ENCODE assay signal across 21 cellular contexts in the genomic region with DNA sequence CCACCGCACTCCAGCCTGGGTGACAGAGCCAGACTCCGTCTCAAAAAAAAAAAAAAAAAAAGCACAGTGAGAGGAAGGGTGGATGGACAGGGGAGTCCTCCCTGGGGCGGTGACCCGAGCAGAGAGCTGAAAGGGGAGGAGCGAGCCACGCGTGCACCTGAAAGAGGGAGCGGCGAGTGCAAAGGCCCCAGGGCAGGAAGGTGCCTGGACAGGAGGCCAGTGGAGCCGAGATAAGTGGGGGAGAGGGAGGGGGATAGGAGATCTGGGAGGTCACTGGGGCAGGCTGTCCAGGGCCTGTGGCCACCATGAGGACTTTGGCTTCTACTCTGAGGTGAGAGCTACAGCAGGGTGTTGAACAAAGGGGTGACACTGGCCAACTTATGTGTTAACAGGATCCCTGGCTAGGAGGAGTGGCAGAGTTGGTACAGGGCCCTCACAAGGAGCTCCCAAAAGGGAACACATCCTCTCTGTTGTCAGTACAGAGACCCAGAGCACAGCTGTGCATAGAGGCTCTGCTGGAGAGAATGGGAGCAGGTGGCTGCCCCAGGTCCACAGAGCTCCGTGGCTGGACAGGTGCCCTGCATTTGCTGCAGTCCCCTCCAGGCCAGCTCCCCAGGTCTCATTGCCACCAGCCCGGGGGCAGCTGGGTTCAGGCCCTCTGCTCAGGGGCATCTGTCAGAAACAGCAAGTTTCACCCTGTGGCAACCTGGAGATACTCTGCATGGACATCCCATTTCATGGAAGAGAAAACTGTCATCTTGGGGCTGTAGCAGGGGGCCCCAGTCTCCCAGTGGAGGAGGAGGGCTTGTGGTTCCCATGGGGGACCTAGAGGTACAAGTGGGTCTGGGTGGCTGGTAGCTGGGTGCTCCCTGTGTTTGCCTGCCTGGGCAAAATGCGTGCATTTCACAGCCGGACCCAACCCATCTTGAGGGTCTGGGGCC. TPM values are rescaled to one million over a fixed set of nuclear protein-coding genes. Genes with fewer than 3 reads are reported as not detected.
DNase-seq lines count a peak whose midpoint lies in the region; ATAC-seq and TF ChIP-seq lines count a peak whose summit lies in the region.
"Had no signal": no experiment of that assay in that cellular context is flagged by ENCODE, and none has a peak within 500 bp of the region (broad histone marks: within the 10 kb centered on the region; RNA-seq: fewer than 3 reads in every experiment).

No MANE protein-coding gene starts in this region.

- ATAC-seq in right cardiac atrium (peak in 1 of 2 donors; percentile 8), T-helper 17 cell (no peak)

- no peak overlapping the region for H2BK5ac ChIP-seq in trophoblast cell (ENCODE audit: low read depth, low read length, poor library complexity)

- H3K79me1 ChIP-seq in trophoblast cell (ENCODE audit: low read length) = no peaks in the 10 kb centered on the region

- no peak overlapping the region for H2BK120ac ChIP-seq in trophoblast cell (ENCODE audit: insufficient read depth, low read length, poor library complexity)

- H3K18ac ChIP-seq in trophoblast cell (ENCODE audit: low read length) = no peak overlapping the region

- H3K4me1 ChIP-seq in right cardiac atrium (ENCODE audit: control insufficient read depth, insufficient read depth, low read length) (peaks cover 15% of the 10 kb centered on the region), trophoblast cell (ENCODE audit: control insufficient read depth in 1 of 2, insufficient read depth in 2 of 2, low read length in 2 of 2) (peaks cover 4 to 5% of the 10 kb centered on the region in 2 experiments)
- H3K4me1 ChIP-seq: HAP-1 had no signal

- H4K12ac ChIP-seq in trophoblast cell (ENCODE audit: low read depth, low read length) = no peak overlapping the region

- no peak overlapping the region for H4K8ac ChIP-seq in trophoblast cell (ENCODE audit: low read depth, low read length)

- H3K9me3 ChIP-seq in right cardiac atrium (ENCODE audit: control insufficient read depth, low read length) (no peaks in the 10 kb centered on the region), trophoblast cell (ENCODE audit: insufficient read depth, low read depth, low read length) (no peaks in the 10 kb centered on the region), T-helper 17 cell (ENCODE audit: control insufficient read depth, low read length, poor library complexity, severe bottlenecking) (no peaks in the 10 kb centered on the region)
- H3K9me3 ChIP-seq: HAP-1 had no signal

- no peak overlapping the region for H3K4me3 Mint-ChIP-seq in T-helper 17 cell
- H3K4me3 Mint-ChIP-seq: CD4-positive, CD25-positive, alpha-beta regulatory T cell had no signal

- no peak overlapping the region for H3K4me2 ChIP-seq in trophoblast cell (ENCODE audit: low read length)
- H3K4me2 ChIP-seq: PC-9 had no signal

- H3K4ac ChIP-seq in trophoblast cell (ENCODE audit: low read depth, low read length) = no peak overlapping the region

- DNase-seq in right cardiac atrium = peak in 2 of 3 donors; percentile 47 to 54
- DNase-seq in cardiac septum (ENCODE audit: low spot score) = no peak
- DNase-seq in trophoblast cell = peak; percentile 50 to 57
- no peak for DNase-seq in T-helper 17 cell
- DNase-seq in NCI-H146 treated with DMSO at 0.1 percent for 48 hours (lab: John Stamatoyannopoulos, UW; ENCODE audit: unreplicated experiment) = no peak
- DNase-seq in EL = no peak
- DNase-seq: CD4-positive, CD25-positive, alpha-beta regulatory T cell; DMS153; DND-41; NCI-H1694; NCI-H2029 treated with DMSO at 0.1 percent for 48 hours; NCI-H446 treated with DMSO at 0.1 percent for 48 hours; NCI-H82; NK-92 treated with Interleukin-12 subunit alpha and Interleukin-12 subunit beta, amount 100 ng/mL, for 24 hours; PC-9; SIG-M5 had no signal

- H3K27me3 Mint-ChIP-seq in T-helper 17 cell = peaks cover 21% of the 10 kb centered on the region
- H3K27me3 Mint-ChIP-seq: CD4-positive, CD25-positive, alpha-beta regulatory T cell had no signal

- no peak overlapping the region for H3K27ac Mint-ChIP-seq in T-helper 17 cell

- H3K4me1 Mint-ChIP-seq in T-helper 17 cell = peaks cover 6% of the 10 kb centered on the region
- H3K4me1 Mint-ChIP-seq: CD4-positive, CD25-positive, alpha-beta regulatory T cell had no signal

- no peaks in the 10 kb centered on the region for H3K27me3 ChIP-seq in right cardiac atrium (ENCODE audit: control insufficient read depth, insufficient read depth)
- H3K27me3 ChIP-seq in trophoblast cell (ENCODE audit: insufficient read depth, low read length) = no peaks in the 10 kb centered on the region

- no peaks in the 10 kb centered on the region for H3K36me3 ChIP-seq in trophoblast cell (ENCODE audit: control insufficient read depth in 1 of 2, insufficient read depth in 2 of 2, low read length in 2 of 2)
- H3K36me3 ChIP-seq: HAP-1 had no signal

- no peak overlapping the region for H2AK5ac ChIP-seq in trophoblast cell (ENCODE audit: low read length)

- no peaks in the 10 kb centered on the region for H3K79me2 ChIP-seq in trophoblast cell (ENCODE audit: control insufficient read depth, insufficient read depth, low read length, poor library complexity)

- no peak overlapping the region for H3K9ac ChIP-seq in trophoblast cell (ENCODE audit: low read length)
- H3K9ac ChIP-seq: GM23248 had no signal

- intact Hi-C loops in right cardiac atrium (cut with DNase I) = no loop called here
- intact Hi-C loops in cardiac septum (cut with DNase I) = no loop called here

- H2BK12ac ChIP-seq in trophoblast cell (ENCODE audit: low read length) = no peak overlapping the region

- H3K4me3 ChIP-seq in right cardiac atrium (ENCODE audit: low read length) (no peak overlapping the region), trophoblast cell (ENCODE audit: low read depth, low read length) (no peak overlapping the region)
- H3K4me3 ChIP-seq: GM23248, HAP-1, PC-9, SK-N-MC had no signal

- H3K27ac ChIP-seq in right cardiac atrium (ENCODE audit: low read length) (no peak overlapping the region), VCaP (peak overlapping the region; percentile 11; the same call in 1 of the 2 replicates), trophoblast cell (ENCODE audit: low read depth, low read length) (no peak overlapping the region)
- H3K27ac ChIP-seq: PC-9, SK-N-MC had no signal

- H3K36me3 Mint-ChIP-seq in T-helper 17 cell (ENCODE audit: low read depth) = no peaks in the 10 kb centered on the region
- H3K36me3 Mint-ChIP-seq: CD4-positive, CD25-positive, alpha-beta regulatory T cell had no signal

- H3K23ac ChIP-seq in trophoblast cell (ENCODE audit: low read length) = no peak overlapping the region

- H2AFZ ChIP-seq in trophoblast cell (ENCODE audit: insufficient read depth, low read length, poor library complexity) = no peak overlapping the region
- H2AFZ ChIP-seq: GM23248, PC-9 had no signal

- no peak for TF ChIP-seq CTCF in VCaP (conservative IDR thresholded peaks at IDR 0.05)

- H4K91ac ChIP-seq in trophoblast cell (ENCODE audit: low read depth, low read length) = no peak overlapping the region

- no peak overlapping the region for H3K14ac ChIP-seq in trophoblast cell (ENCODE audit: low read length)

- 89% methylated on average over 13 of the region's 14 CpGs for WGBS in right cardiac atrium
- no CpG with 5 or more reads among the region's 14 CpGs for WGBS in trophoblast cell (ENCODE audit: extremely low coverage, insufficient coverage, insufficient read length)

RNA-seq across cellular contexts. Expression of gene FBLN2, which starts 28.5 kb away (rescaled TPM):
- total RNA-seq in right cardiac atrium = 100 to 1,000 TPM; 165 to 323 (median 258) TPM
- polyA plus RNA-seq in right cardiac atrium = 124 TPM
- 64.6 TPM for total RNA-seq in cardiac septum
- polyA plus RNA-seq in trophoblast cell (2013) = 15.9 and 19.7 TPM in 2 replicates
- total RNA-seq in T-helper 17 cell = 1 to 10 TPM in 1 of 2 donors, not detected in 1; 1.5 TPM
- total RNA-seq: CD4-positive, CD25-positive, alpha-beta regulatory T cell; MCF 10A had no signal
- polyA plus RNA-seq: CD4-positive, CD25-positive, alpha-beta regulatory T cell had no signal

Comparison
In these comparisons a context has a peak if more than half of its experiments do, and no peak if none do; other contexts are left out.
1. DNase-seq: peak in right cardiac atrium (2 of 3) and trophoblast cell (2 of 2); none in cardiac septum (single experiment), T-helper 17 cell (0 of 3), NCI-H146 treated with DMSO at 0.1 percent for 48 hours (single experiment) and EL (single experiment).
2. RNA of gene FBLN2, which starts 28.5 kb away (total RNA-seq): 165 to 323 TPM in right cardiac atrium and 64.6 TPM in cardiac septum (single experiment); 1.5 TPM in T-helper 17 cell; every median in the first group is over 10 times any median in the second.